ENCODE assay signal across 19 cellular contexts in the genomic region with DNA sequence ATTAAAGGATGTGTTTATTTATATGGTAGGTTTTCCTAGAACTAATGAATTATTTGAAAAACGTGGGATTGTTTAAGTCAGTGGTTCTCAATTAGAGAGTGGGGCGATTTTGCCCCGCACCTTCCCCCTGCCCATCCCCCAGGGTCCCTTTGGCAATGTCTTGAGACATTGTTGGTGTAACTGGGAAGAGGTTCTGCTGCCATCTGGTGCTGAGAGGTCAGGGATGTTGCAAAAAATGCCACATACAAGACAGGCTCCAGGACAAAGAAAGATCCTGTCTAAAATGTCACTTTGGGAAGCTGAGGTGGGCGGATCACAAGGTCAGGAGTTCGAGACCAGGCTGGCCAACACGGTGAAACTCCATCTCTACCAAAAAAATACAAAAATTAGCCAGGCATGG. TPM values are rescaled to one million over a fixed set of nuclear protein-coding genes. Genes with fewer than 3 reads are reported as not detected.
DNase-seq lines count a peak whose midpoint lies in the region; ATAC-seq and TF ChIP-seq lines count a peak whose summit lies in the region.
"Had no signal": no experiment of that assay in that cellular context is flagged by ENCODE, and none has a peak within 500 bp of the region (broad histone marks: within the 10 kb centered on the region; RNA-seq: fewer than 3 reads in every experiment).

No MANE protein-coding gene starts in this region.

- no peaks in the 10 kb centered on the region for H3K36me3 ChIP-seq in upper lobe of left lung
- H3K36me3 ChIP-seq in breast epithelium = no peaks in the 10 kb centered on the region
- H3K36me3 ChIP-seq: brain microvascular endothelial cell, WERI-Rb-1 had no signal

- H3K27me3 ChIP-seq in upper lobe of left lung = no peaks in the 10 kb centered on the region
- no peaks in the 10 kb centered on the region for H3K27me3 ChIP-seq in breast epithelium
- H3K27me3 ChIP-seq: brain microvascular endothelial cell had no signal

- 66% methylated on average over 4 of the region's 6 CpGs; no CpG with 5 or more reads in 1 of the 2 donors for WGBS in upper lobe of left lung, 2 donors

- POLR2A ChIA-PET in activated CD4-positive, alpha-beta T cell treated with anti-CD3 and anti-CD28 coated beads for 36 hours (lab: Charles Lee) = no interaction called here

- no peak overlapping the region for H3K4me3 Mint-ChIP-seq in activated CD4-positive, alpha-beta T cell treated with anti-CD3 and anti-CD28 coated beads for 36 hours
- H3K4me3 Mint-ChIP-seq: activated naive CD4-positive, alpha-beta T cell treated with anti-CD3 and anti-CD28 coated beads, Interleukin-2, amount 50 U/mL, for 24 hours; naive B cell; stimulated activated memory B cell treated with anti-CD40 and anti-IgM and Interleukin-4, amounts not matched to agents 10 μg/mL and 1 μg/mL and 100 μg/mL, for 72 hours; type B pancreatic cell had no signal

- CTCF ChIA-PET in activated CD4-positive, alpha-beta T cell treated with anti-CD3 and anti-CD28 coated beads for 36 hours (lab: Charles Lee) = no interaction called here

- H3K27ac ChIP-seq in upper lobe of left lung (no peak overlapping the region), breast epithelium (no peak overlapping the region)
- H3K27ac ChIP-seq: brain microvascular endothelial cell, parathyroid adenoma, skin epidermis, WERI-Rb-1 had no signal

- TF ChIP-seq CTCF in LNCAP (IDR thresholded peaks at IDR 0.05) (peak; percentile 29; the same call in 1 of the 2 replicates), upper lobe of left lung (IDR thresholded peaks at IDR 0.05) (peak in 1 of 6 experiments; percentile 15), breast epithelium (IDR thresholded peaks at IDR 0.05) (no peak)

- no peaks in the 10 kb centered on the region for H3K36me3 Mint-ChIP-seq in activated CD4-positive, alpha-beta T cell treated with anti-CD3 and anti-CD28 coated beads for 36 hours (ENCODE audit: low read depth)
- H3K36me3 Mint-ChIP-seq: activated naive CD4-positive, alpha-beta T cell treated with anti-CD3 and anti-CD28 coated beads, Interleukin-2, amount 50 U/mL, for 24 hours; naive B cell; type B pancreatic cell had no signal

- no peak for TF ChIP-seq POLR2A in upper lobe of left lung (IDR thresholded peaks at IDR 0.05)
- TF ChIP-seq POLR2A in breast epithelium (IDR thresholded peaks at IDR 0.05) = no peak

- no peak for ATAC-seq in activated CD4-positive, alpha-beta T cell treated with anti-CD3 and anti-CD28 coated beads for 36 hours
- no peak for ATAC-seq in upper lobe of left lung (ENCODE audit: low FRiP score in 2 of 2)
- ATAC-seq: left ventricle myocardium superior; stimulated activated memory B cell treated with anti-CD40 and anti-IgM and Interleukin-4, amounts not matched to agents 10 μg/mL and 1 μg/mL and 100 μg/mL, for 72 hours had no signal

- no peaks in the 10 kb centered on the region for H3K27me3 Mint-ChIP-seq in activated CD4-positive, alpha-beta T cell treated with anti-CD3 and anti-CD28 coated beads for 36 hours
- H3K27me3 Mint-ChIP-seq: activated naive CD4-positive, alpha-beta T cell treated with anti-CD3 and anti-CD28 coated beads, Interleukin-2, amount 50 U/mL, for 24 hours; naive B cell; stimulated activated memory B cell treated with anti-CD40 and anti-IgM and Interleukin-4, amounts not matched to agents 10 μg/mL and 1 μg/mL and 100 μg/mL, for 72 hours; type B pancreatic cell had no signal

- no peak for TF ChIP-seq EP300 in upper lobe of left lung (IDR thresholded peaks at IDR 0.05)

- peak; percentile 34 for DNase-seq in activated CD4-positive, alpha-beta T cell treated with anti-CD3 and anti-CD28 coated beads for 36 hours
- DNase-seq in activated CD4-positive, alpha-beta T cell treated with anti-CD3 and anti-CD28 coated beads, Interleukin-2, amount 50 U/mL, for 1 hour = no peak
- DNase-seq in dermis blood vessel endothelial cell (peak; percentile 26), renal cortical epithelial cell (ENCODE audit: low read depth) (peak; percentile 41), upper lobe of left lung (no peak), breast epithelium (ENCODE audit: low spot score in 2 of 2) (no peak)
- no peak for DNase-seq in activated effector memory CD4-positive, alpha-beta T cell treated with anti-CD3 and anti-CD28 coated beads, Interleukin-2, amount 50 U/mL, for 16 hours
- DNase-seq: brain microvascular endothelial cell, left ventricle myocardium superior, naive B cell, NCI-H1417 treated with DMSO at 0.1 percent for 48 hours, NCI-H510A, WERI-Rb-1 had no signal

- peaks cover 5% of the 10 kb centered on the region for H3K9me3 Mint-ChIP-seq in activated CD4-positive, alpha-beta T cell treated with anti-CD3 and anti-CD28 coated beads for 36 hours (ENCODE audit: low read depth)
- H3K9me3 Mint-ChIP-seq: activated naive CD4-positive, alpha-beta T cell treated with anti-CD3 and anti-CD28 coated beads, Interleukin-2, amount 50 U/mL, for 24 hours; type B pancreatic cell had no signal

- H3K4me1 Mint-ChIP-seq in activated CD4-positive, alpha-beta T cell treated with anti-CD3 and anti-CD28 coated beads for 36 hours = no peaks in the 10 kb centered on the region
- H3K4me1 Mint-ChIP-seq: activated naive CD4-positive, alpha-beta T cell treated with anti-CD3 and anti-CD28 coated beads, Interleukin-2, amount 50 U/mL, for 24 hours; naive B cell; stimulated activated memory B cell treated with anti-CD40 and anti-IgM and Interleukin-4, amounts not matched to agents 10 μg/mL and 1 μg/mL and 100 μg/mL, for 72 hours had no signal

- no peak overlapping the region for H3K27ac Mint-ChIP-seq in activated CD4-positive, alpha-beta T cell treated with anti-CD3 and anti-CD28 coated beads for 36 hours
- H3K27ac Mint-ChIP-seq: activated naive CD4-positive, alpha-beta T cell treated with anti-CD3 and anti-CD28 coated beads, Interleukin-2, amount 50 U/mL, for 24 hours; naive B cell; stimulated activated memory B cell treated with anti-CD40 and anti-IgM and Interleukin-4, amounts not matched to agents 10 μg/mL and 1 μg/mL and 100 μg/mL, for 72 hours; type B pancreatic cell had no signal

- H3K9me3 ChIP-seq in upper lobe of left lung (no peaks in the 10 kb centered on the region), breast epithelium (no peaks in the 10 kb centered on the region)

- H3K4me3 ChIP-seq in upper lobe of left lung (no peak overlapping the region), breast epithelium (no peak overlapping the region)
- H3K4me3 ChIP-seq: skin epidermis had no signal

- intact Hi-C loops in activated CD4-positive, alpha-beta T cell treated with anti-CD3 and anti-CD28 coated beads for 36 hours (cut with DNase I, micrococcal nuclease) = no loop called here
- intact Hi-C loops in breast epithelium (cut with DNase I; ENCODE audit: low total_unique reads) = no loop called here

- H3K4me1 ChIP-seq in upper lobe of left lung = no peaks in the 10 kb centered on the region
- no peaks in the 10 kb centered on the region for H3K4me1 ChIP-seq in breast epithelium
- H3K4me1 ChIP-seq: parathyroid adenoma had no signal

RNA-seq across cellular contexts. Expression of a gene that starts 25.8 kb away (rescaled TPM):
- under 1 TPM; 0.69 to 0.98 TPM for total RNA-seq in activated CD4-positive, alpha-beta T cell treated with anti-CD3 and anti-CD28 coated beads for 36 hours
- 0.88 TPM in 1 of 2 replicates, not detected in the other for total RNA-seq in dermis blood vessel endothelial cell
- 3.1 TPM in 1 of 2 replicates, not detected in the other for total RNA-seq in renal cortical epithelial cell
- 1 to 10 TPM in 1 of 6 donors, under 1 TPM in 1, not detected in 4; 0.88 to 1.5 TPM for total RNA-seq in upper lobe of left lung
- 1 to 10 TPM in 1 of 3 donors, not detected in 2; 2.6 TPM for total RNA-seq in breast epithelium

Comparison
In these comparisons a context has a peak if more than half of its experiments do, and no peak if none do; other contexts are left out.
1. DNase-seq: peak in activated CD4-positive, alpha-beta T cell treated with anti-CD3 and anti-CD28 coated beads for 36 hours (single experiment), dermis blood vessel endothelial cell (single experiment) and renal cortical epithelial cell (single experiment); none in activated CD4-positive, alpha-beta T cell treated with anti-CD3 and anti-CD28 coated beads, Interleukin-2, amount 50 U/mL, for 1 hour (single experiment), upper lobe of left lung (0 of 2), breast epithelium (0 of 2) and activated effector memory CD4-positive, alpha-beta T cell treated with anti-CD3 and anti-CD28 coated beads, Interleukin-2, amount 50 U/mL, for 16 hours (single experiment).